Comparison of ENCODE assay signal across 8 cellular contexts in genomic region chr17:57407287-57408063, GRCh38.
DNase-seq lines count a peak whose midpoint lies in the region; ATAC-seq and TF ChIP-seq lines count a peak whose summit lies in the region.

No MANE protein-coding gene starts in this region.

- H3K4me3 Mint-ChIP-seq in type B pancreatic cell, result peak overlapping the region; percentile 71

- peaks cover 52% of the 10 kb centered on the region for H3K4me1 Mint-ChIP-seq in type B pancreatic cell (ENCODE audit: unreplicated experiment)

- peaks cover 0 to 30% of the 10 kb centered on the region in 2 donors for H3K4me1 ChIP-seq in adrenal gland (replicated peaks in 1 of 2)

- no peak overlapping the region for H3K4me3 ChIP-seq in adrenal gland

- ATAC-seq in activated naive CD4-positive, alpha-beta T cell treated with anti-CD3 and anti-CD28 coated beads, Interleukin-2, amount 50 U/mL, for 72 hours, result peak; percentile 62 to 64
- peak; percentile 84 for ATAC-seq in left colon
- no peak for ATAC-seq in HG02798 (IDR thresholded peaks at IDR 0.05; ENCODE audit: poor library complexity, unreplicated experiment)

- peaks cover 0 to 12% of the 10 kb centered on the region in 2 donors for H3K36me3 Mint-ChIP-seq in activated naive CD4-positive, alpha-beta T cell treated with anti-CD3 and anti-CD28 coated beads, Interleukin-2, amount 50 U/mL, for 72 hours
- peaks cover 24% of the 10 kb centered on the region for H3K36me3 Mint-ChIP-seq in type B pancreatic cell

- no peaks in the 10 kb centered on the region for H3K9me3 Mint-ChIP-seq in activated naive CD4-positive, alpha-beta T cell treated with anti-CD3 and anti-CD28 coated beads, Interleukin-2, amount 50 U/mL, for 72 hours
- no peaks in the 10 kb centered on the region for H3K9me3 Mint-ChIP-seq in type B pancreatic cell

- H3K27ac Mint-ChIP-seq in activated naive CD4-positive, alpha-beta T cell treated with anti-CD3 and anti-CD28 coated beads, Interleukin-2, amount 50 U/mL, for 72 hours, result peak overlapping the region; percentile 70 to 94
- H3K27ac Mint-ChIP-seq in type B pancreatic cell, result peak overlapping the region; percentile 87

- no peak for TF ChIP-seq CTCF in type B pancreatic cell (conservative IDR thresholded peaks at IDR 0.05)
- TF ChIP-seq CTCF in adrenal gland (IDR thresholded peaks at IDR 0.05), result no peak

- WGBS in adrenal gland, 4 donors, result 79 to 82% (median 81%) methylated on average over 8 to 9 of the region's 9 CpGs

- no peaks in the 10 kb centered on the region for H3K27me3 Mint-ChIP-seq in type B pancreatic cell

- H3K27ac ChIP-seq in adrenal gland, result peak overlapping the region in 2 of 5 donors; percentile 6 to 43

- DNase-seq in activated naive CD4-positive, alpha-beta T cell treated with anti-CD3 and anti-CD28 coated beads, Interleukin-2, amount 50 U/mL, for 72 hours (ENCODE audit: low spot score in 2 of 2), result no peak
- no peak for DNase-seq in activated naive CD4-positive, alpha-beta T cell (lab: John Stamatoyannopoulos, UW)
- DNase-seq in RPMI7951 (ENCODE audit: low read depth) (peak; percentile 25), left colon (peak; percentile 67 to 80), type B pancreatic cell (ENCODE audit: extremely low spot score, unreplicated experiment) (no peak), adrenal gland (no peak), UCSD-AML1 (lab: John Stamatoyannopoulos, UW; ENCODE audit: unreplicated experiment) (no peak)

- no peaks in the 10 kb centered on the region for H3K36me3 ChIP-seq in adrenal gland (replicated peaks in 1 of 2)

- no peak for TF ChIP-seq POLR2A in adrenal gland (IDR thresholded peaks at IDR 0.05)

- no peaks in the 10 kb centered on the region for H3K27me3 ChIP-seq in adrenal gland

- no peaks in the 10 kb centered on the region for H3K9me3 ChIP-seq in adrenal gland (replicated peaks in 1 of 3)

- intact Hi-C loops in left colon (cut with DNase I, micrococcal nuclease) (no loop called here), adrenal gland (cut with DNase I) (no loop called here)

Comparison
In these comparisons a context has a peak if more than half of its experiments do, and no peak if none do; other contexts are left out.
1. DNase-seq: peak in RPMI7951 (single experiment) and left colon (2 of 2); none in activated naive CD4-positive, alpha-beta T cell treated with anti-CD3 and anti-CD28 coated beads, Interleukin-2, amount 50 U/mL, for 72 hours (0 of 2), activated naive CD4-positive, alpha-beta T cell (0 of 4), type B pancreatic cell (single experiment), adrenal gland (0 of 7) and UCSD-AML1 (single experiment).